ENCODE assay signal across 8 cellular contexts in the genomic region with DNA sequence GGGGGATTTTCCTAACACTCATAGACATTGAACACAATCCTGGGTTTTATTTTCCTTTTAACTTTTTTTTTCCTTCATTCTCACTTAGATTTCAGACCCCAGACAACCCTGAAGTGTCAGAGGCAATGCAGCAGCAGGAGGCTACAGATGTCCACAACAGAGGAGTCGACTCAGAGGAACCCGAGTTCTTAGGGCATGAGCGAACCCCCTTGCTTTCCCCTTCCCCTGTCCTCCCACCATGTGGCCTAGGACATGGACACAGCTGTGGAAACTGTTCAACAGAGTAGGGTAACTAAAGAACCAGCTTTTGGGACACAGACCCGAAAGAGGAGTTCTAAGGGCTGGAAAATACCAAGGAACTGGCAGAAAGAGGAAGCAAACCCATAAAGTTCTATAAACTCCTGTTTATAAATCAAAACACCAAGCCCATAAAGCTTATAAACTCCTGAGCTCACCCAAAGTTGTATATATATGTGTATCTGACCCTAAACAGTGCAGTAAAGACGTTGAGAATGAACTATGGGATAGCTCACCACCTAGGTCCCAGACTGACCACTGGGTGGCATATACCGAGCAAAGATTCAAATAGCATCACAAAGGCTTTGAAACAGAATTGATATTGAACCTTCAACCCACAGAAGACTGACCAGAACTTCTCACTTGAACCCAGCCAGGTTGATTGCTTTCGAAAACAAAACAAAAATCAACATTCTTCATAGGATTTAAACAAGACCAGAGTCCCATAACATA. TPM values are rescaled to one million over a fixed set of nuclear protein-coding genes. Genes with fewer than 3 reads are reported as not detected.
DNase-seq lines count a peak whose midpoint lies in the region; ATAC-seq and TF ChIP-seq lines count a peak whose summit lies in the region.

No MANE protein-coding gene starts in this region.

- no peak overlapping the region for H3K4me2 ChIP-seq in DOHH2 (ENCODE audit: low read length)

- intact Hi-C loops in mucosa of descending colon (cut with DNase I, micrococcal nuclease), result no loop called here

- H3K4me1 ChIP-seq in DOHH2 (ENCODE audit: control insufficient read depth, low read length), result no peaks in the 10 kb centered on the region
- peaks cover 15% of the 10 kb centered on the region for H3K4me1 ChIP-seq in mucosa of descending colon (ENCODE audit: low read depth)

- TF ChIP-seq CTCF in DOHH2 (IDR thresholded peaks at IDR 0.05; ENCODE audit: low read depth, low read length, poor library complexity, severe bottlenecking) (peak; percentile 43), mucosa of descending colon (IDR thresholded peaks at IDR 0.05) (peak; percentile 13)

- no peaks in the 10 kb centered on the region for H3F3A ChIP-seq in DOHH2 (ENCODE audit: control insufficient read depth, insufficient read depth)

- no peaks in the 10 kb centered on the region for H4K20me1 ChIP-seq in DOHH2 (ENCODE audit: control insufficient read depth, insufficient read depth, low read depth, low read length)

- H3K79me2 ChIP-seq in DOHH2 (ENCODE audit: control insufficient read depth, low read length), result no peaks in the 10 kb centered on the region

- H3K27ac ChIP-seq in DOHH2 (ENCODE audit: low read depth, low read length), result no peak overlapping the region

- DNase-seq in NAMALWA (ENCODE audit: low spot score) (peak; percentile 48), dedifferentiated amniotic fluid mesenchymal stem cell (ENCODE audit: extremely low spot score) (peak; percentile 35), mucosa of descending colon (peak in 1 of 3 donors; percentile 52), NCI-H1436 treated with DMSO at 0.1 percent for 48 hours (lab: John Stamatoyannopoulos, UW) (no peak), SKM-1 (lab: John Stamatoyannopoulos, UW; ENCODE audit: unreplicated experiment) (no peak)

- H3K4me3 ChIP-seq in DOHH2 (ENCODE audit: low read length) (no peak overlapping the region), mucosa of descending colon (no peak overlapping the region)

- H3K27me3 ChIP-seq in DOHH2 (ENCODE audit: control insufficient read depth, low read length), result peaks cover 11% of the 10 kb centered on the region

- H3K9me2 ChIP-seq in DOHH2 (replicated peaks; ENCODE audit: control insufficient read depth, low read length), result no peaks in the 10 kb centered on the region

- ATAC-seq in mucosa of descending colon (peak; percentile 81), GM21737 (IDR thresholded peaks at IDR 0.05; ENCODE audit: unreplicated experiment) (no peak), GM21447 (IDR thresholded peaks at IDR 0.05; ENCODE audit: unreplicated experiment) (no peak)

- no peaks in the 10 kb centered on the region for H3K36me3 ChIP-seq in DOHH2 (ENCODE audit: control insufficient read depth, low read length)
- no peaks in the 10 kb centered on the region for H3K36me3 ChIP-seq in mucosa of descending colon (ENCODE audit: low read depth)

- no peaks in the 10 kb centered on the region for H3K9me3 ChIP-seq in DOHH2 (ENCODE audit: control insufficient read depth, insufficient read depth, low read length)
- H3K9me3 ChIP-seq in mucosa of descending colon, result no peaks in the 10 kb centered on the region

RNA-seq across cellular contexts. Expression of a gene that starts 33.9 kb away (rescaled TPM):
- 100 to 1,000 TPM in 2 of 3 donors, 10 to 100 TPM in 1; 91.6 to 208 (median 155) TPM for total RNA-seq in mucosa of descending colon

RNA-seq across cellular contexts. Expression of a gene that starts 58.1 kb away (rescaled TPM):
- 10 to 100 TPM in 1 of 3 donors, 1 to 10 TPM in 2; 3.1 to 15.9 (median 9.3) TPM for total RNA-seq in mucosa of descending colon

Comparison
In these comparisons a context has a peak if more than half of its experiments do, and no peak if none do; other contexts are left out.
1. DNase-seq: peak in NAMALWA (single experiment) and dedifferentiated amniotic fluid mesenchymal stem cell (single experiment); none in NCI-H1436 treated with DMSO at 0.1 percent for 48 hours (single experiment) and SKM-1 (single experiment).